ENCODE assay signal across 28 cellular contexts in the genomic region with DNA sequence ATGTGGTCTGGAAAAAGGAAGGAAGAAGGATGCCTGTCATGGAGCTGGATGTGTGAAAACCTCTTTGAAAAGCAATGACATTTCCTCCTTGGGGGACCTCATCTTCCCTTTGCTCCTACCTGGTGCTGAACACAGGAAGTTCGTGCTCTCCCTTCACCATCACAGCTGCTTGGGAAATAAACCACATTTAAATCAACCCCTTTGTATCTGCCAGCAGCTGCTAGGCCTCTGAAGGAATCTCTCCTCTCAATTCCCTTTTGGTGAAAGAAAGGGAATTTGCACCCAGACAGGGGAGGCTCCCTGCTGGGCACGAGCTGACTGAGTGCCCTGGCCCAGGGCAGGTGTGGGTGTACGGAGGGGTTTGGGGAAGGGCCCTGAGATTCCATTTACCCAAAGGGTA.
"Had no signal": no experiment of that assay in that cellular context is flagged by ENCODE, and none has a peak within 500 bp of the region (broad histone marks: within the 10 kb centered on the region; RNA-seq: fewer than 3 reads in every experiment).

No MANE protein-coding gene starts in this region.

- H3K4me3 Mint-ChIP-seq: mesothelial cell of epicardium; naive thymus-derived CD4-positive, alpha-beta T cell; nephron progenitor cell; neural progenitor cell; stimulated activated naive B cell treated with anti-CD40 and anti-IgM and Interleukin-4, amounts not matched to agents 10 μg/mL and 1 μg/mL and 100 μg/mL, for 72 hours had no signal

- H3K9ac ChIP-seq: neural progenitor cell had no signal

- H3K27ac Mint-ChIP-seq: mesothelial cell of epicardium; naive thymus-derived CD4-positive, alpha-beta T cell; neural progenitor cell; stimulated activated naive B cell treated with anti-CD40 and anti-IgM and Interleukin-4, amounts not matched to agents 10 μg/mL and 1 μg/mL and 100 μg/mL, for 72 hours had no signal

- H3K27ac ChIP-seq: left ventricle myocardium inferior, neural progenitor cell, pancreas, prostate gland, skin epidermis, stomach, testis, thyroid gland, transverse colon, upper lobe of left lung, vagina had no signal

- H2AFZ ChIP-seq: neural progenitor cell had no signal

- ATAC-seq: naive thymus-derived CD4-positive, alpha-beta T cell; pancreas; right cardiac atrium; sciatic nerve; stimulated activated naive B cell treated with anti-CD40 and anti-IgM and Interleukin-4, amounts not matched to agents 10 μg/mL and 1 μg/mL and 100 μg/mL, for 72 hours; stimulated activated naive CD8-positive, alpha-beta T cell treated with anti-CD3 and anti-CD28 coated beads, Interleukin-15, Interleukin-2, amounts not matched to agents 100 U/mL and 50 U/mL, for 24 hours had no signal

- H3K36me3 ChIP-seq: left ventricle myocardium inferior, neural progenitor cell, pancreas, prostate gland, stomach, thyroid gland, transverse colon, upper lobe of left lung, vagina had no signal

- H3K4me2 ChIP-seq: neural progenitor cell had no signal

- H3K27me3 Mint-ChIP-seq: stimulated activated naive B cell treated with anti-CD40 and anti-IgM and Interleukin-4, amounts not matched to agents 10 μg/mL and 1 μg/mL and 100 μg/mL, for 72 hours had no signal

- H3K4me3 ChIP-seq: left ventricle myocardium inferior, lung, neural progenitor cell, pancreas, prostate gland, skin epidermis, stomach, testis, thyroid gland, transverse colon, upper lobe of left lung, vagina had no signal

- H3K9me3 ChIP-seq: left ventricle myocardium inferior, pancreas, prostate gland, stomach, testis, thyroid gland, transverse colon, upper lobe of left lung, vagina had no signal

- DNase-seq: hippocampal formation; islet precursor cell; left ventricle myocardium inferior; mesendoderm; naive thymus-derived CD4-positive, alpha-beta T cell; nephron progenitor cell; pancreas; posterior cingulate gyrus; retina; right cardiac atrium; stimulated activated CD4-positive, alpha-beta T cell treated with anti-CD3 and anti-CD28 coated beads, Interleukin-12 subunit alpha, Interleukin-12 subunit beta, amount 100 ng/mL, for 4 hours; stimulated activated CD4-positive, alpha-beta T cell treated with anti-CD3 and anti-CD28 coated beads, Interleukin-15, amount 100 ng/mL, for 24 hours; stimulated activated CD4-positive, alpha-beta T cell treated with anti-CD3 and anti-CD28 coated beads, Interleukin-2, amount 100 ng/mL, for 24 hours; stimulated activated CD4-positive, alpha-beta T cell treated with anti-CD3 and anti-CD28 coated beads, Interleukin-4, amount 100 ng/mL, for 1 hour; stimulated activated naive B cell treated with anti-CD40 and anti-IgM and Interleukin-4, amounts not matched to agents 10 μg/mL and 1 μg/mL and 100 μg/mL, for 72 hours; stimulated activated naive CD8-positive, alpha-beta T cell treated with anti-CD3 and anti-CD28 coated beads, Interleukin-15, Interleukin-2, amounts not matched to agents 100 U/mL and 50 U/mL, for 24 hours; stomach; testis; thyroid gland; transverse colon; upper lobe of left lung had no signal

- H3K9me3 Mint-ChIP-seq: mesothelial cell of epicardium; nephron progenitor cell; neural progenitor cell; stimulated activated naive B cell treated with anti-CD40 and anti-IgM and Interleukin-4, amounts not matched to agents 10 μg/mL and 1 μg/mL and 100 μg/mL, for 72 hours had no signal

- H3K27me3 ChIP-seq: neural progenitor cell, testis, thyroid gland, transverse colon, upper lobe of left lung, vagina had no signal

- H3K4me1 ChIP-seq: left ventricle myocardium inferior, pancreas, prostate gland, stomach, testis, transverse colon, upper lobe of left lung, vagina had no signal

- H3K4me1 Mint-ChIP-seq: naive thymus-derived CD4-positive, alpha-beta T cell; stimulated activated naive B cell treated with anti-CD40 and anti-IgM and Interleukin-4, amounts not matched to agents 10 μg/mL and 1 μg/mL and 100 μg/mL, for 72 hours had no signal

- H3K36me3 Mint-ChIP-seq: mesothelial cell of epicardium; naive thymus-derived CD4-positive, alpha-beta T cell; neural progenitor cell; stimulated activated naive B cell treated with anti-CD40 and anti-IgM and Interleukin-4, amounts not matched to agents 10 μg/mL and 1 μg/mL and 100 μg/mL, for 72 hours had no signal
